Comparison of ENCODE assay signal across 8 cellular contexts in the genomic region with DNA sequence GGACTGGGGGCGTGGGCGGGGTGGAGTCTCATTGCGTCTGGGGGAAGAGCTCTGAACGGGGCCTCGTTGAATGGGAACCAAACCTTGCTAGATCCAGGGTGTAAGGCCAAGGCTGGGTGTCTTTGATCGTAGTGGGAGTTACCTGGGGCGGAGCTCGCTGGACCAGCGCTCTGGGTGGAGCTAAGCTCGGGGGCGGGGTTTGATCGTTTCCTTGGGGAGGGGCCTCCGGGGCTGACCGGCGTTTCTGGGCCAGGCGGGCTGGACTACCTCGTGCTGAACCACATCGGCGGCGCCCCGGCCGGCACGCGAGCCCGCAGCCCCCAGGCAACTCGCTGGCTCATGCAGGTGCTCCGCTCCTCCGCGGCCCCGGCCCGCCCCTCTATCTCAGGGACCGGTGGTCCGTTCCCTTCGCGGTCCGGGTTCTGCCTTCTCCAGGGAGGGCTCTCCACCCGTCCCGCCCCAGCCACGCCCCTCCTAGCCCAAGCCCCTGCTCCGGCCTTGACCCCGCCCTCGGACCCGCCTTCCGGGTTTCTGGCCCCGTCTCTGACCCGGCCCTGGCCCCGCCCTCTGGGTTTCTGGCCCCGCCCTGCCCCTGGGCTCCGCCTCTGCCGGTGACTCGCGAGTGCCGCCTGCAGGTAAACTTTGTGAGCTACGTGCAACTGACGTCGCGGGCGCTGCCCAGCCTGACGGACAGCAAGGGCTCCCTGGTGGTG. TPM values are rescaled to one million over a fixed set of nuclear protein-coding genes. Genes with fewer than 3 reads are reported as not detected.
DNase-seq lines count a peak whose midpoint lies in the region; ATAC-seq, FAIRE-seq and TF ChIP-seq lines count a peak whose summit lies in the region.

No MANE protein-coding gene starts in this region.

- H3K4me3 Mint-ChIP-seq in activated CD4-positive, alpha-beta T cell treated with anti-CD3 and anti-CD28 coated beads, Interleukin-2, amount 10 ng/mL, durations not matched to agents 24 days and 14 days = peak overlapping the region; percentile 85
- H3K4me3 Mint-ChIP-seq in dendritic cell treated with granulocyte-macrophage colony-stimulating factor and Interleukin-4, amounts not matched to agents 40 ng/mL and 50 ng/mL, for 4 days = peak overlapping the region; percentile 81

- WGBS in HepG2 (ENCODE audit: low lambda C conversion rate) = 0% methylated on average over 7 of the region's 59 CpGs

- H3K4me1 ChIP-seq in HepG2 (ENCODE audit: insufficient read depth, low read length) = peaks cover 24% of the 10 kb centered on the region

- peaks cover 0 to 5% of the 10 kb centered on the region in 2 experiments; a peak in 2 of 5 replicates for H3K36me3 ChIP-seq in HepG2 (replicated peaks in 1 of 2; ENCODE audit: control insufficient read depth in 1 of 2, insufficient read depth in 2 of 2, low read length in 2 of 2)

- H3K36me3 Mint-ChIP-seq in activated CD4-positive, alpha-beta T cell treated with anti-CD3 and anti-CD28 coated beads, Interleukin-2, amount 10 ng/mL, durations not matched to agents 24 days and 14 days (ENCODE audit: low read depth) = peaks cover 14% of the 10 kb centered on the region
- H3K36me3 Mint-ChIP-seq in dendritic cell treated with granulocyte-macrophage colony-stimulating factor and Interleukin-4, amounts not matched to agents 40 ng/mL and 50 ng/mL, for 4 days (ENCODE audit: low read depth) = peaks cover 18% of the 10 kb centered on the region

- peaks cover 6% of the 10 kb centered on the region for H3K27me3 Mint-ChIP-seq in activated CD4-positive, alpha-beta T cell treated with anti-CD3 and anti-CD28 coated beads, Interleukin-2, amount 10 ng/mL, durations not matched to agents 24 days and 14 days
- H3K27me3 Mint-ChIP-seq in dendritic cell treated with granulocyte-macrophage colony-stimulating factor and Interleukin-4, amounts not matched to agents 40 ng/mL and 50 ng/mL, for 4 days = peaks cover 5% of the 10 kb centered on the region

- peak overlapping the region; percentile 87 for H3K27ac Mint-ChIP-seq in activated CD4-positive, alpha-beta T cell treated with anti-CD3 and anti-CD28 coated beads, Interleukin-2, amount 10 ng/mL, durations not matched to agents 24 days and 14 days
- H3K27ac Mint-ChIP-seq in dendritic cell treated with granulocyte-macrophage colony-stimulating factor and Interleukin-4, amounts not matched to agents 40 ng/mL and 50 ng/mL, for 4 days = peak overlapping the region; percentile 87

- no peak overlapping the region for H2AFZ ChIP-seq in HepG2 (ENCODE audit: low read length)

- DNase-seq in AG04449 (ENCODE audit: low read depth, low spot score) (peak; percentile 24), NCI-H446 (lab: John Stamatoyannopoulos, UW) (peak; percentile 93 to 98), HepG2 (ENCODE audit: low spot score) (peak; percentile 87)
- peak; percentile 100 for DNase-seq in activated CD4-positive, alpha-beta T cell treated with anti-CD3 and anti-CD28 coated beads, Interleukin-2, amount 10 ng/mL, durations not matched to agents 24 days and 14 days
- DNase-seq in stimulated activated CD4-positive, alpha-beta T cell treated with anti-CD3 and anti-CD28 coated beads, Interleukin-2, amount 100 ng/mL, for 4 hours (ENCODE audit: low read depth) = peak; percentile 91

- peak; percentile 54 for ATAC-seq in GM18907 (IDR thresholded peaks at IDR 0.05; ENCODE audit: unreplicated experiment)
- peak; percentile 46 for ATAC-seq in HG03159 (IDR thresholded peaks at IDR 0.05; ENCODE audit: unreplicated experiment)
- peak; percentile 64 for ATAC-seq in HepG2

- POLR2A ChIA-PET in AG04449 (lab: Yijun Ruan, JAX) (interaction anchor here (1.0 to 1.6 kb wide), 2 partner anchors 33 to 71 kb away, joined by 3 to 4 read pairs; a partner anchor contains a TSS), HepG2 (lab: Yijun Ruan, JAX) (interaction anchor here (0.7 to 2.2 kb wide), 8 partner anchors 22 to 141 kb away, joined by 3 to 21 read pairs (median 4); a partner anchor contains a TSS)

- H3K27me3 ChIP-seq in HepG2 (ENCODE audit: control insufficient read depth in 1 of 2, insufficient read depth in 2 of 2, low read length in 2 of 2) = no peaks in the 10 kb centered on the region; a peak in 1 of 5 replicates

- TF ChIP-seq EP300 in HepG2 (IDR thresholded peaks at IDR 0.05; ENCODE audit: low read depth in 2 of 2, low read length in 2 of 2) (no peak), HepG2 (CRISPR knock-in tag; IDR thresholded peaks at IDR 0.05; ENCODE audit: borderline replicate concordance) (no peak)

- intact Hi-C loops in activated CD4-positive, alpha-beta T cell treated with anti-CD3 and anti-CD28 coated beads, Interleukin-2, amount 10 ng/mL, durations not matched to agents 24 days and 14 days (cut with micrococcal nuclease) = loop anchor here (5.0 to 10.0 kb wide), 2 partner anchors 685 to 962 kb away; a partner anchor contains a TSS
- intact Hi-C loops in dendritic cell treated with granulocyte-macrophage colony-stimulating factor and Interleukin-4, amounts not matched to agents 40 ng/mL and 50 ng/mL, for 4 days (cut with micrococcal nuclease) = loop anchor here (5.0 kb wide), 1 partner anchor 105 kb away; a partner anchor contains a TSS
- intact Hi-C loops in HepG2 (cut with micrococcal nuclease; ENCODE audit: unreplicated experiment) = loop anchor here (2.0 to 5.0 kb wide), 2 partner anchors 34 to 140 kb away; a partner anchor contains a TSS

- peak overlapping the region; percentile 84 for H3K4me2 ChIP-seq in HepG2 (ENCODE audit: low read depth, low read length)

- FAIRE-seq in HepG2 (lab: Jason Lieb, UNC) = peak; percentile 84

- CTCF ChIA-PET in AG04449 (lab: Yijun Ruan, JAX) (interaction anchor here (0.6 to 5.3 kb wide), 22 partner anchors 8 to 639 kb away, joined by 3 to 58 read pairs (median 4); a partner anchor contains a TSS), HepG2 (lab: Yijun Ruan, JAX; ENCODE audit: low intra/inter-chr PET ratio, low total read pairs) (no interaction called here)

- peak overlapping the region; percentile 64 for H3K4me3 ChIP-seq in AG04449 (ENCODE audit: low read depth, low read length)
- H3K4me3 ChIP-seq in HepG2 (replicated peaks in 1 of 3; ENCODE audit: insufficient read depth in 1 of 3, low read depth in 2 of 3, low read length in 3 of 3) = peak overlapping the region; percentile 66 to 81 (median 66); a peak in 5 of 6 replicates

- peaks cover 18% of the 10 kb centered on the region for H3K4me1 Mint-ChIP-seq in activated CD4-positive, alpha-beta T cell treated with anti-CD3 and anti-CD28 coated beads, Interleukin-2, amount 10 ng/mL, durations not matched to agents 24 days and 14 days
- peaks cover 36% of the 10 kb centered on the region for H3K4me1 Mint-ChIP-seq in dendritic cell treated with granulocyte-macrophage colony-stimulating factor and Interleukin-4, amounts not matched to agents 40 ng/mL and 50 ng/mL, for 4 days (ENCODE audit: low read depth)

- peaks cover 17% of the 10 kb centered on the region for H3K79me2 ChIP-seq in HepG2 (ENCODE audit: insufficient read depth, low read length)

- H3K9me3 ChIP-seq in HepG2 (ENCODE audit: low read length) = no peaks in the 10 kb centered on the region

- H3K27ac ChIP-seq in HepG2 (ENCODE audit: extremely low read length, insufficient read depth, low read length) = peak overlapping the region; percentile 72

- H3K9me3 Mint-ChIP-seq in activated CD4-positive, alpha-beta T cell treated with anti-CD3 and anti-CD28 coated beads, Interleukin-2, amount 10 ng/mL, durations not matched to agents 24 days and 14 days = no peaks in the 10 kb centered on the region
- H3K9me3 Mint-ChIP-seq in dendritic cell treated with granulocyte-macrophage colony-stimulating factor and Interleukin-4, amounts not matched to agents 40 ng/mL and 50 ng/mL, for 4 days = no peaks in the 10 kb centered on the region

- no TSS peak for BruUV-seq in HepG2 (replicated peaks; lab: Mats Ljungman, UMichigan)

- TF ChIP-seq CTCF in AG04449 (IDR thresholded peaks at IDR 0.05; ENCODE audit: insufficient read depth, low read length, missing control alignments) (peak; percentile 87), HepG2 (CRISPR knock-in tag; IDR thresholded peaks at IDR 0.05) (peak; percentile 99)

- H4K20me1 ChIP-seq in HepG2 (ENCODE audit: insufficient read depth, low read length) = peaks cover 16% of the 10 kb centered on the region; the same call in 1 of the 2 replicates

- peak; percentile 32 to 65; a peak in 2 of 4 replicates for TF ChIP-seq POLR2A in HepG2 (IDR thresholded peaks at IDR 0.05; ENCODE audit: insufficient read depth in 1 of 2, low read depth in 2 of 2, low read length in 2 of 2)

- H3K9ac ChIP-seq in HepG2 (ENCODE audit: insufficient read depth, low read depth, low read length) = peak overlapping the region; percentile 64

- in situ Hi-C loops in HepG2 (cut with HindIII; ENCODE audit: extremely low pct_ligation_motif_present, low pct_unique_long_range_greater_than_20kb) = no loop called here

- 0 out of 2 replicates have a peak, but pooled peaks have one; percentile 36 for TF ChIP-seq RAD21 in HepG2 (CRISPR knock-in tag; IDR thresholded peaks at IDR 0.05)

RNA-seq across cellular contexts. Expression of a gene that starts 3.3 kb away (rescaled TPM):
- total RNA-seq in activated CD4-positive, alpha-beta T cell treated with anti-CD3 and anti-CD28 coated beads, Interleukin-2, amount 10 ng/mL, durations not matched to agents 24 days and 14 days = 1,117 and 1,132 TPM in 2 replicates
- total RNA-seq in HepG2 (2016; rRNA removed; fragmentation: Illumina TruSeq; extraction: Trizol) = 706 and 763 TPM in 2 replicates
- 1,266 and 1,322 TPM in 2 replicates for total RNA-seq in HepG2 (2016; cell fraction: cytosol; rRNA removed; fragmentation: Illumina TruSeq; extraction: Trizol; ENCODE audit: low read depth)
- 739 and 797 TPM in 2 replicates for total RNA-seq in HepG2 (2016; cell fraction: insoluble cytoplasmic fraction; rRNA removed; fragmentation: Illumina TruSeq; extraction: Trizol)
- 1,622 and 1,758 TPM in 2 replicates for total RNA-seq in HepG2 (2016; cell fraction: membrane; rRNA removed; fragmentation: Illumina TruSeq; extraction: Trizol)
- 259 and 275 TPM in 2 replicates for total RNA-seq in HepG2 (2016; cell fraction: nucleus; rRNA removed; fragmentation: Illumina TruSeq; extraction: Trizol)
- 740 and 962 TPM in 2 replicates for polyA plus RNA-seq in HepG2 (2011; rRNA removed)
- polyA plus RNA-seq in HepG2 (2011; cell fraction: cytosol; rRNA removed) = 548 and 718 TPM in 2 replicates
- polyA plus RNA-seq in HepG2 (2011; cell fraction: nucleus; rRNA removed) = 184 and 190 TPM in 2 replicates
- 1,022 and 1,044 TPM in 2 replicates for polyA plus RNA-seq in HepG2 (2012)
- polyA plus RNA-seq in HepG2 (2016; cell fraction: cytosol; fragmentation: Illumina TruSeq; extraction: Trizol; ENCODE audit: low read depth) = 1,678 and 1,761 TPM in 2 replicates
- polyA plus RNA-seq in HepG2 (2016; cell fraction: insoluble cytoplasmic fraction; fragmentation: Illumina TruSeq; extraction: Trizol; ENCODE audit: low read depth) = 756 and 780 TPM in 2 replicates
- 1,750 and 1,946 TPM in 2 replicates for polyA plus RNA-seq in HepG2 (2016; cell fraction: membrane; fragmentation: Illumina TruSeq; extraction: Trizol; ENCODE audit: low read depth)
- 539 and 605 TPM in 2 replicates for polyA plus RNA-seq in HepG2 (2016; cell fraction: nucleus; fragmentation: Illumina TruSeq; extraction: Trizol; ENCODE audit: insufficient read depth, low read depth)
- polyA minus RNA-seq in HepG2 (2011; rRNA and poly(A)+ RNA removed; ENCODE audit: low replicate concordance) = 163 and 316 TPM in 2 replicates
- polyA minus RNA-seq in HepG2 (2011; cell fraction: cytosol; rRNA and poly(A)+ RNA removed) = 334 and 359 TPM in 2 replicates
- polyA minus RNA-seq in HepG2 (2011; cell fraction: nucleus; rRNA and poly(A)+ RNA removed) = 64.5 and 86.4 TPM in 2 replicates

RNA-seq across cellular contexts. Expression of a gene that starts 6.0 kb away (rescaled TPM):
- total RNA-seq in activated CD4-positive, alpha-beta T cell treated with anti-CD3 and anti-CD28 coated beads, Interleukin-2, amount 10 ng/mL, durations not matched to agents 24 days and 14 days = 2.2 and 2.6 TPM in 2 replicates
- total RNA-seq in HepG2 (2016; rRNA removed; fragmentation: Illumina TruSeq; extraction: Trizol) = 2.8 TPM in 2 replicates
- 2.6 and 3.3 TPM in 2 replicates for total RNA-seq in HepG2 (2016; cell fraction: cytosol; rRNA removed; fragmentation: Illumina TruSeq; extraction: Trizol; ENCODE audit: low read depth)
- 1.6 and 2.1 TPM in 2 replicates for total RNA-seq in HepG2 (2016; cell fraction: insoluble cytoplasmic fraction; rRNA removed; fragmentation: Illumina TruSeq; extraction: Trizol)
- 3.9 and 5.5 TPM in 2 replicates for total RNA-seq in HepG2 (2016; cell fraction: membrane; rRNA removed; fragmentation: Illumina TruSeq; extraction: Trizol)
- 0.81 and 0.94 TPM in 2 replicates for total RNA-seq in HepG2 (2016; cell fraction: nucleus; rRNA removed; fragmentation: Illumina TruSeq; extraction: Trizol)
- polyA plus RNA-seq in HepG2 (2011; rRNA removed) = 3.9 and 4.6 TPM in 2 replicates
- polyA plus RNA-seq in HepG2 (2011; cell fraction: cytosol; rRNA removed) = 4.2 and 6.2 TPM in 2 replicates
- polyA plus RNA-seq in HepG2 (2011; cell fraction: nucleus; rRNA removed) = 6.3 and 7.3 TPM in 2 replicates
- polyA plus RNA-seq in HepG2 (2012) = 1.9 and 3.0 TPM in 2 replicates
- 3.6 and 4.2 TPM in 2 replicates for polyA plus RNA-seq in HepG2 (2016; cell fraction: cytosol; fragmentation: Illumina TruSeq; extraction: Trizol; ENCODE audit: low read depth)
- polyA plus RNA-seq in HepG2 (2016; cell fraction: insoluble cytoplasmic fraction; fragmentation: Illumina TruSeq; extraction: Trizol; ENCODE audit: low read depth) = 2.5 and 3.3 TPM in 2 replicates
- 3.3 and 3.5 TPM in 2 replicates for polyA plus RNA-seq in HepG2 (2016; cell fraction: membrane; fragmentation: Illumina TruSeq; extraction: Trizol; ENCODE audit: low read depth)
- 3.3 and 3.4 TPM in 2 replicates for polyA plus RNA-seq in HepG2 (2016; cell fraction: nucleus; fragmentation: Illumina TruSeq; extraction: Trizol; ENCODE audit: insufficient read depth, low read depth)
- polyA minus RNA-seq in HepG2 (2011; rRNA and poly(A)+ RNA removed; ENCODE audit: low replicate concordance) = 0.21 and 1.8 TPM in 2 replicates
- polyA minus RNA-seq in HepG2 (2011; cell fraction: cytosol; rRNA and poly(A)+ RNA removed) = 1.1 and 3.1 TPM in 2 replicates
- 0.52 and 1.1 TPM in 2 replicates for polyA minus RNA-seq in HepG2 (2011; cell fraction: nucleus; rRNA and poly(A)+ RNA removed)

RNA-seq across cellular contexts. Expression of a gene that starts 6.5 kb away (rescaled TPM):
- 56.2 and 63.4 TPM in 2 replicates for total RNA-seq in activated CD4-positive, alpha-beta T cell treated with anti-CD3 and anti-CD28 coated beads, Interleukin-2, amount 10 ng/mL, durations not matched to agents 24 days and 14 days
- total RNA-seq in HepG2 (2016; rRNA removed; fragmentation: Illumina TruSeq; extraction: Trizol) = 35.4 and 37.9 TPM in 2 replicates
- 20.7 and 21.7 TPM in 2 replicates for total RNA-seq in HepG2 (2016; cell fraction: cytosol; rRNA removed; fragmentation: Illumina TruSeq; extraction: Trizol; ENCODE audit: low read depth)
- total RNA-seq in HepG2 (2016; cell fraction: insoluble cytoplasmic fraction; rRNA removed; fragmentation: Illumina TruSeq; extraction: Trizol) = 38.9 and 39.8 TPM in 2 replicates
- total RNA-seq in HepG2 (2016; cell fraction: membrane; rRNA removed; fragmentation: Illumina TruSeq; extraction: Trizol) = 22.9 and 26.0 TPM in 2 replicates
- total RNA-seq in HepG2 (2016; cell fraction: nucleus; rRNA removed; fragmentation: Illumina TruSeq; extraction: Trizol) = 18.4 and 19.8 TPM in 2 replicates
- polyA plus RNA-seq in HepG2 (2011; rRNA removed) = 28.8 and 40.0 TPM in 2 replicates
- 16.8 and 30.9 TPM in 2 replicates for polyA plus RNA-seq in HepG2 (2011; cell fraction: cytosol; rRNA removed)
- 13.2 and 15.1 TPM in 2 replicates for polyA plus RNA-seq in HepG2 (2011; cell fraction: nucleus; rRNA removed)
- 13.1 and 19.3 TPM in 2 replicates for polyA plus RNA-seq in HepG2 (2012)
- polyA plus RNA-seq in HepG2 (2016; cell fraction: cytosol; fragmentation: Illumina TruSeq; extraction: Trizol; ENCODE audit: low read depth) = 20.6 and 24.5 TPM in 2 replicates
- polyA plus RNA-seq in HepG2 (2016; cell fraction: insoluble cytoplasmic fraction; fragmentation: Illumina TruSeq; extraction: Trizol; ENCODE audit: low read depth) = 37.7 and 43.8 TPM in 2 replicates
- polyA plus RNA-seq in HepG2 (2016; cell fraction: membrane; fragmentation: Illumina TruSeq; extraction: Trizol; ENCODE audit: low read depth) = 19.5 and 22.0 TPM in 2 replicates
- polyA plus RNA-seq in HepG2 (2016; cell fraction: nucleus; fragmentation: Illumina TruSeq; extraction: Trizol; ENCODE audit: insufficient read depth, low read depth) = 32.1 and 41.0 TPM in 2 replicates
- polyA minus RNA-seq in HepG2 (2011; rRNA and poly(A)+ RNA removed; ENCODE audit: low replicate concordance) = 14.6 and 22.6 TPM in 2 replicates
- polyA minus RNA-seq in HepG2 (2011; cell fraction: cytosol; rRNA and poly(A)+ RNA removed) = 6.3 and 9.1 TPM in 2 replicates
- polyA minus RNA-seq in HepG2 (2011; cell fraction: nucleus; rRNA and poly(A)+ RNA removed) = 6.0 and 7.5 TPM in 2 replicates

RNA-seq across cellular contexts. Expression of a gene that starts 33.1 kb away (rescaled TPM):
- 220 and 240 TPM in 2 replicates for total RNA-seq in activated CD4-positive, alpha-beta T cell treated with anti-CD3 and anti-CD28 coated beads, Interleukin-2, amount 10 ng/mL, durations not matched to agents 24 days and 14 days
- total RNA-seq in HepG2 (2016; rRNA removed; fragmentation: Illumina TruSeq; extraction: Trizol) = 50.4 and 76.8 TPM in 2 replicates
- 12.1 and 15.6 TPM in 2 replicates for total RNA-seq in HepG2 (2016; cell fraction: cytosol; rRNA removed; fragmentation: Illumina TruSeq; extraction: Trizol; ENCODE audit: low read depth)
- total RNA-seq in HepG2 (2016; cell fraction: insoluble cytoplasmic fraction; rRNA removed; fragmentation: Illumina TruSeq; extraction: Trizol) = 41.9 and 83.8 TPM in 2 replicates
- 26.9 and 27.9 TPM in 2 replicates for total RNA-seq in HepG2 (2016; cell fraction: membrane; rRNA removed; fragmentation: Illumina TruSeq; extraction: Trizol)
- 53.2 and 60.3 TPM in 2 replicates for total RNA-seq in HepG2 (2016; cell fraction: nucleus; rRNA removed; fragmentation: Illumina TruSeq; extraction: Trizol)
- 59.5 and 69.0 TPM in 2 replicates for polyA plus RNA-seq in HepG2 (2011; rRNA removed)
- polyA plus RNA-seq in HepG2 (2011; cell fraction: cytosol; rRNA removed) = 54.0 and 91.2 TPM in 2 replicates
- 270 and 346 TPM in 2 replicates for polyA plus RNA-seq in HepG2 (2011; cell fraction: nucleus; rRNA removed)
- polyA plus RNA-seq in HepG2 (2012) = 49.0 and 62.8 TPM in 2 replicates
- polyA plus RNA-seq in HepG2 (2016; cell fraction: cytosol; fragmentation: Illumina TruSeq; extraction: Trizol; ENCODE audit: low read depth) = 7.4 and 9.2 TPM in 2 replicates
- polyA plus RNA-seq in HepG2 (2016; cell fraction: insoluble cytoplasmic fraction; fragmentation: Illumina TruSeq; extraction: Trizol; ENCODE audit: low read depth) = 49.9 and 60.1 TPM in 2 replicates
- polyA plus RNA-seq in HepG2 (2016; cell fraction: membrane; fragmentation: Illumina TruSeq; extraction: Trizol; ENCODE audit: low read depth) = 15.7 and 17.9 TPM in 2 replicates
- 120 and 130 TPM in 2 replicates for polyA plus RNA-seq in HepG2 (2016; cell fraction: nucleus; fragmentation: Illumina TruSeq; extraction: Trizol; ENCODE audit: insufficient read depth, low read depth)
- 65.4 and 106 TPM in 2 replicates for polyA minus RNA-seq in HepG2 (2011; rRNA and poly(A)+ RNA removed; ENCODE audit: low replicate concordance)
- 42.1 and 48.3 TPM in 2 replicates for polyA minus RNA-seq in HepG2 (2011; cell fraction: cytosol; rRNA and poly(A)+ RNA removed)
- 44.8 and 51.0 TPM in 2 replicates for polyA minus RNA-seq in HepG2 (2011; cell fraction: nucleus; rRNA and poly(A)+ RNA removed)

RNA-seq across cellular contexts. Expression of a gene that starts 33.6 kb away (rescaled TPM):
- total RNA-seq in activated CD4-positive, alpha-beta T cell treated with anti-CD3 and anti-CD28 coated beads, Interleukin-2, amount 10 ng/mL, durations not matched to agents 24 days and 14 days = not detected in 2 replicates
- not detected in 2 replicates for total RNA-seq in HepG2 (2016; rRNA removed; fragmentation: Illumina TruSeq; extraction: Trizol)
- total RNA-seq in HepG2 (2016; cell fraction: cytosol; rRNA removed; fragmentation: Illumina TruSeq; extraction: Trizol; ENCODE audit: low read depth) = not detected in 2 replicates
- total RNA-seq in HepG2 (2016; cell fraction: insoluble cytoplasmic fraction; rRNA removed; fragmentation: Illumina TruSeq; extraction: Trizol) = not detected in 2 replicates
- total RNA-seq in HepG2 (2016; cell fraction: membrane; rRNA removed; fragmentation: Illumina TruSeq; extraction: Trizol) = 0.09 TPM in 1 of 2 replicates, not detected in the other
- not detected in 2 replicates for total RNA-seq in HepG2 (2016; cell fraction: nucleus; rRNA removed; fragmentation: Illumina TruSeq; extraction: Trizol)
- 0.04 TPM in 1 of 2 replicates, not detected in the other for polyA plus RNA-seq in HepG2 (2011; rRNA removed)
- polyA plus RNA-seq in HepG2 (2011; cell fraction: cytosol; rRNA removed) = 0.04 TPM in 1 of 2 replicates, not detected in the other
- polyA plus RNA-seq in HepG2 (2011; cell fraction: nucleus; rRNA removed) = 0.09 TPM in 1 of 2 replicates, not detected in the other
- not detected in 2 replicates for polyA plus RNA-seq in HepG2 (2012)
- polyA plus RNA-seq in HepG2 (2016; cell fraction: cytosol; fragmentation: Illumina TruSeq; extraction: Trizol; ENCODE audit: low read depth) = not detected in 2 replicates
- not detected in 2 replicates for polyA plus RNA-seq in HepG2 (2016; cell fraction: insoluble cytoplasmic fraction; fragmentation: Illumina TruSeq; extraction: Trizol; ENCODE audit: low read depth)
- not detected in 2 replicates for polyA plus RNA-seq in HepG2 (2016; cell fraction: membrane; fragmentation: Illumina TruSeq; extraction: Trizol; ENCODE audit: low read depth)
- not detected in 2 replicates for polyA plus RNA-seq in HepG2 (2016; cell fraction: nucleus; fragmentation: Illumina TruSeq; extraction: Trizol; ENCODE audit: insufficient read depth, low read depth)
- polyA minus RNA-seq in HepG2 (2011; rRNA and poly(A)+ RNA removed; ENCODE audit: low replicate concordance) = 0.09 TPM in 1 of 2 replicates, not detected in the other
- polyA minus RNA-seq in HepG2 (2011; cell fraction: cytosol; rRNA and poly(A)+ RNA removed) = not detected in 2 replicates
- not detected in 2 replicates for polyA minus RNA-seq in HepG2 (2011; cell fraction: nucleus; rRNA and poly(A)+ RNA removed)

Comparison
In these comparisons a context has a peak if more than half of its experiments do, and no peak if none do; other contexts are left out.
1. Peak in every context shown above with its lines: DNase-seq, ATAC-seq, H3K4me3 ChIP-seq and H3K27ac ChIP-seq.
2. DNase-seq: peak in every context shown above with its lines; median percentile 100 in activated CD4-positive, alpha-beta T cell treated with anti-CD3 and anti-CD28 coated beads, Interleukin-2, amount 10 ng/mL, durations not matched to agents 24 days and 14 days; 96 in NCI-H446; 91 in stimulated activated CD4-positive, alpha-beta T cell treated with anti-CD3 and anti-CD28 coated beads, Interleukin-2, amount 100 ng/mL, for 4 hours; 87 in HepG2; 24 in AG04449.